Comparison of ENCODE assay signal across 9 cellular contexts in the genomic region with DNA sequence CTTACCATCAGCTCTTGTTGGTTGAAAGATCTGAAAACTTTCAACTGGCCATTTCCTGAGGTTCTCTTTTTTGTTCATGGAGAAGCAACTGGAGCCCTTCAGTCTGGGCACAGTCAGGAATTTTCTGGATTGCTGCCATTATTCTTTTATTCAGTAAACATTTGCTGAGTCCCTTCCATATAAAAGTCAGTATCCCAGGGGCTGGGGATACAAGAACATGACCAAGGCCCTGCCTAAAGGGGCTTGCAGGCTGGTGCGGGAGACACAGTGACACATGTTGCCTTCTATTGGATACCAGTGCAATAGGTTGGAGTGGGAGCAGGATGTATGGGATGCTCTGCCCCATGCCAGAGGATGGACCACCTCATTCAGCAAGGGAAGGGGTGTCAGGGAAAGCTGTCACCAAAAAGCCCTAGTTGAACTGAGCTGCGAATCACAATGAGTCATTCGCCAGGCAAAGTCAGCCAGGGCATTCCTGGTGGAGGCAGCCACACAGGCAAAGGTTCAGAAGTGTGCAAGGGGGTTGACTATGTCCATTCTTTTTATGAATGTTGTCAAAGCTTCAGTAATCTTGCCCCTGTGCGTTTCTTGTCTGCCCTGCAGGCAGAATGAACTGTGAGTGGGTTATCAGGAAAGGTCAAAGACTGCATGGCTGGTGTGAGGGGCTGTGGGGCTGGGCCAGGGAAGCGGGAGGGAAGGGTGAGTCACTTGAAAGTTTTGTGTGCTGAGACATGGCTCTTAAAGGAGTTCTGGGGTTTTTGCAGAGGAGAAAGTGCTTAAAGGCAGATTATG.
DNase-seq lines count a peak whose midpoint lies in the region; ATAC-seq and TF ChIP-seq lines count a peak whose summit lies in the region.
"Had no signal": no experiment of that assay in that cellular context is flagged by ENCODE, and none has a peak within 500 bp of the region (broad histone marks: within the 10 kb centered on the region; RNA-seq: fewer than 3 reads in every experiment).

No MANE protein-coding gene starts in this region.

- H3K79me2 ChIP-seq in DND-41 (ENCODE audit: insufficient read depth, low read length): no peaks in the 10 kb centered on the region
- no peaks in the 10 kb centered on the region for H3K79me2 ChIP-seq in neural cell (replicated peaks; ENCODE audit: insufficient read depth, low read length)

- H3K9me3 ChIP-seq in DND-41 (ENCODE audit: insufficient read depth, low read length, severe bottlenecking) (peaks cover 3% of the 10 kb centered on the region), neural cell (ENCODE audit: low read length) (no peaks in the 10 kb centered on the region)

- no peak; the same call in 2 of the 3 replicates for ATAC-seq in DND-41 (ENCODE audit: insufficient read depth, low read depth)
- ATAC-seq in GM18873 (IDR thresholded peaks at IDR 0.05; ENCODE audit: low FRiP score, unreplicated experiment): no peak
- no peak for ATAC-seq in GM19035 (IDR thresholded peaks at IDR 0.05; ENCODE audit: unreplicated experiment)
- ATAC-seq in HG02571 (IDR thresholded peaks at IDR 0.05; ENCODE audit: unreplicated experiment): no peak

- peaks cover 32% of the 10 kb centered on the region for H3K4me1 ChIP-seq in DND-41 (ENCODE audit: insufficient read depth, low read length)

- H4K20me1 ChIP-seq in DND-41 (ENCODE audit: insufficient read depth, low read length) (no peaks in the 10 kb centered on the region), neural cell (ENCODE audit: insufficient read depth) (no peaks in the 10 kb centered on the region)

- no peaks in the 10 kb centered on the region for H3F3A ChIP-seq in neural cell (ENCODE audit: insufficient read depth, low read length, poor library complexity, severe bottlenecking)

- no peaks in the 10 kb centered on the region for H3K9me2 ChIP-seq in neural cell (ENCODE audit: insufficient read depth, low read length)

- TF ChIP-seq EP300 in neural cell (conservative IDR thresholded peaks at IDR 0.05; ENCODE audit: poor library complexity, severe bottlenecking): no peak

- DNase-seq in DND-41 (no peak), NCI-H446 treated with DMSO at 0.1 percent for 48 hours (lab: John Stamatoyannopoulos, UW) (peak; percentile 35), epidermal melanocyte (ENCODE audit: insufficient read length, low spot score) (peak; percentile 50), DMS153 treated with DMSO at 0.1 percent for 48 hours (lab: John Stamatoyannopoulos, UW; ENCODE audit: unreplicated experiment) (no peak)
- DNase-seq: NCI-H524 treated with DMSO at 0.1 percent for 48 hours had no signal

- H3K4me3 ChIP-seq in DND-41 (ENCODE audit: low read depth in 1 of 2, low read length in 2 of 2): no peak overlapping the region
- H3K4me3 ChIP-seq in neural cell (ENCODE audit: low read length): no peak overlapping the region

- H3K27me3 ChIP-seq in DND-41 (ENCODE audit: insufficient read depth, low read length, poor library complexity): no peaks in the 10 kb centered on the region
- H3K27me3 ChIP-seq in neural cell (ENCODE audit: insufficient read depth, low read depth, low read length): no peaks in the 10 kb centered on the region

- H3K36me3 ChIP-seq in DND-41 (ENCODE audit: insufficient read depth, low read length) (no peaks in the 10 kb centered on the region), neural cell (ENCODE audit: insufficient read depth, low read length) (no peaks in the 10 kb centered on the region)

- H2AFZ ChIP-seq in DND-41 (ENCODE audit: low read depth, low read length) (no peak overlapping the region), neural cell (ENCODE audit: low read depth, low read length) (no peak overlapping the region)

- TF ChIP-seq RAD21 in neural cell (conservative IDR thresholded peaks at IDR 0.05): no peak

- H3K27ac ChIP-seq in DND-41 (ENCODE audit: low read length): peak overlapping the region; percentile 65
- peak overlapping the region; percentile 63 for H3K27ac ChIP-seq in neural cell (ENCODE audit: low read length)

- H3K4me2 ChIP-seq in DND-41 (ENCODE audit: insufficient read depth, low read length) (no peak overlapping the region), neural cell (ENCODE audit: low read length) (no peak overlapping the region)

- H3K9ac ChIP-seq in DND-41 (ENCODE audit: low read depth, low read length): no peak overlapping the region
- H3K9ac ChIP-seq in neural cell (ENCODE audit: low read length): no peak overlapping the region

- no peak for TF ChIP-seq CTCF in DND-41 (IDR thresholded peaks at IDR 0.05; ENCODE audit: borderline replicate concordance, extremely low read depth, low read length, poor library complexity, severe bottlenecking)
- no peak for TF ChIP-seq CTCF in neural cell (IDR thresholded peaks at IDR 0.05; ENCODE audit: poor library complexity, severe bottlenecking)

TF ChIP-seq in neural cell, 6 proteins besides CTCF, POLR2A, EP300 and RAD21:
- no peak for TF ChIP-seq MXI1 (conservative IDR thresholded peaks at IDR 0.05; ENCODE audit: poor library complexity, severe bottlenecking)
- TF ChIP-seq POLR2AphosphoS5 (IDR thresholded peaks at IDR 0.05): no peak
- TF ChIP-seq EZH2 (IDR thresholded peaks at IDR 0.05; ENCODE audit: borderline replicate concordance, insufficient read depth, low read length, poor library complexity, severe bottlenecking): no peak
- no peak for TF ChIP-seq REST (IDR thresholded peaks at IDR 0.05; ENCODE audit: borderline replicate concordance)
- no peak for TF ChIP-seq TAF1 (IDR thresholded peaks at IDR 0.05; ENCODE audit: low read depth)
- no peak for TF ChIP-seq SMC3 (conservative IDR thresholded peaks at IDR 0.05; ENCODE audit: poor library complexity)

Comparison
In these comparisons a context has a peak if more than half of its experiments do, and no peak if none do; other contexts are left out.
1. DNase-seq: peak in NCI-H446 treated with DMSO at 0.1 percent for 48 hours (single experiment) and epidermal melanocyte (single experiment); none in DND-41 (single experiment) and DMS153 treated with DMSO at 0.1 percent for 48 hours (single experiment).